9 cellular contexts compared by ENCODE assay signal in genomic region chr9:134689320-134690181, GRCh38. TPM values are rescaled to one million over a fixed set of nuclear protein-coding genes. Genes with fewer than 3 reads are reported as not detected.
A peak's percentile ranks its signal among the peaks of the same experiment; 100 is the strongest.
DNase-seq lines count a peak whose midpoint lies in the region; ATAC-seq and TF ChIP-seq lines count a peak whose summit lies in the region.
"Had no signal": no experiment of that assay in that cellular context is flagged by ENCODE, and none has a peak within 500 bp of the region (broad histone marks: within the 10 kb centered on the region; RNA-seq: fewer than 3 reads in every experiment).

No MANE protein-coding gene starts in this region.

- no peaks in the 10 kb centered on the region for H3K36me3 Mint-ChIP-seq in activated CD4-positive, alpha-beta T cell treated with anti-CD3 and anti-CD28 coated beads for 36 hours (ENCODE audit: low read depth)
- H3K36me3 Mint-ChIP-seq: activated naive CD4-positive, alpha-beta T cell treated with anti-CD3 and anti-CD28 coated beads, Interleukin-2, amount 50 U/mL, for 24 hours had no signal

- H3K4me3 Mint-ChIP-seq in activated CD4-positive, alpha-beta T cell treated with anti-CD3 and anti-CD28 coated beads for 36 hours, result no peak overlapping the region
- H3K4me3 Mint-ChIP-seq: activated naive CD4-positive, alpha-beta T cell treated with anti-CD3 and anti-CD28 coated beads, Interleukin-2, amount 50 U/mL, for 24 hours had no signal

- H3K27me3 ChIP-seq in MM.1S (replicated peaks; ENCODE audit: insufficient read depth, low read length), result peaks cover 69% of the 10 kb centered on the region
- no peaks in the 10 kb centered on the region for H3K27me3 ChIP-seq in breast epithelium
- H3K27me3 ChIP-seq in kidney epithelial cell (ENCODE audit: control insufficient read depth, insufficient read depth, low read length), result no peaks in the 10 kb centered on the region
- no peaks in the 10 kb centered on the region for H3K27me3 ChIP-seq in stomach smooth muscle (ENCODE audit: control insufficient read depth in 1 of 2, insufficient read depth in 2 of 2, low read length in 2 of 2)

- no peak for TF ChIP-seq POLR2A in breast epithelium (IDR thresholded peaks at IDR 0.05)

- no peaks in the 10 kb centered on the region for H3F3A ChIP-seq in MM.1S (ENCODE audit: insufficient read depth, low read length)

- H3K36me3 ChIP-seq in MM.1S (replicated peaks; ENCODE audit: insufficient read depth, low read length) (no peaks in the 10 kb centered on the region), breast epithelium (no peaks in the 10 kb centered on the region), kidney epithelial cell (ENCODE audit: control insufficient read depth, insufficient read depth, low read length) (no peaks in the 10 kb centered on the region), stomach smooth muscle (ENCODE audit: control insufficient read depth in 2 of 2, insufficient read depth in 2 of 2, low read length in 2 of 2) (peaks cover 17 to 21% of the 10 kb centered on the region in 2 donors)

- no peak overlapping the region for H2AFZ ChIP-seq in MM.1S (ENCODE audit: low read length)

- no peak for ATAC-seq in activated CD4-positive, alpha-beta T cell treated with anti-CD3 and anti-CD28 coated beads for 36 hours
- ATAC-seq in HG03045 (IDR thresholded peaks at IDR 0.05; ENCODE audit: unreplicated experiment), result no peak

- no peaks in the 10 kb centered on the region for H3K9me3 ChIP-seq in MM.1S (replicated peaks; ENCODE audit: insufficient read depth, low read length)
- H3K9me3 ChIP-seq in breast epithelium, result no peaks in the 10 kb centered on the region
- H3K9me3 ChIP-seq in stomach smooth muscle (ENCODE audit: control insufficient read depth in 2 of 2, low read length in 2 of 2), result no peaks in the 10 kb centered on the region

- H3K9ac ChIP-seq in MM.1S (ENCODE audit: low read length), result no peak overlapping the region
- peak overlapping the region in 1 of 2 donors; percentile 2 for H3K9ac ChIP-seq in stomach smooth muscle (ENCODE audit: low read length in 2 of 2)

- intact Hi-C loops in activated CD4-positive, alpha-beta T cell treated with anti-CD3 and anti-CD28 coated beads for 36 hours (cut with DNase I, micrococcal nuclease), result loop anchor here in 1 of 2 experiments (2.0 kb wide), 1 partner anchor 241 kb away; no protein-coding TSS in a partner anchor
- intact Hi-C loops in breast epithelium (cut with DNase I; ENCODE audit: low total_unique reads), result no loop called here

- no peaks in the 10 kb centered on the region for H3K9me3 Mint-ChIP-seq in activated CD4-positive, alpha-beta T cell treated with anti-CD3 and anti-CD28 coated beads for 36 hours (ENCODE audit: low read depth)
- H3K9me3 Mint-ChIP-seq: activated naive CD4-positive, alpha-beta T cell treated with anti-CD3 and anti-CD28 coated beads, Interleukin-2, amount 50 U/mL, for 24 hours had no signal

- H3K4me3 ChIP-seq in MM.1S (ENCODE audit: low read length), result no peak overlapping the region
- no peak overlapping the region for H3K4me3 ChIP-seq in breast epithelium
- no peak overlapping the region for H3K4me3 ChIP-seq in kidney epithelial cell (ENCODE audit: low read depth, low read length)
- peak overlapping the region in 1 of 2 donors; percentile 22 for H3K4me3 ChIP-seq in stomach smooth muscle (ENCODE audit: low read length in 2 of 2)

- TF ChIP-seq CTCF in MM.1S (IDR thresholded peaks at IDR 0.05; ENCODE audit: low read length) (peak; percentile 66), breast epithelium (IDR thresholded peaks at IDR 0.05) (peak; percentile 57 to 73 (median 68)), kidney epithelial cell (IDR thresholded peaks at IDR 0.05; ENCODE audit: insufficient read depth, low read length, poor library complexity, severe bottlenecking) (peak; percentile 77)

- CTCF ChIA-PET in activated CD4-positive, alpha-beta T cell treated with anti-CD3 and anti-CD28 coated beads for 36 hours (lab: Charles Lee), result interaction anchor here (1.2 kb wide), 1 partner anchor 240 kb away, joined by 3 read pairs; no protein-coding TSS in a partner anchor

- H3K4me1 ChIP-seq in MM.1S (ENCODE audit: low read length) (no peaks in the 10 kb centered on the region), breast epithelium (no peaks in the 10 kb centered on the region), stomach smooth muscle (ENCODE audit: control insufficient read depth, insufficient read depth, low read length) (peaks cover 43% of the 10 kb centered on the region)

- H3K27me3 Mint-ChIP-seq in activated CD4-positive, alpha-beta T cell treated with anti-CD3 and anti-CD28 coated beads for 36 hours, result no peaks in the 10 kb centered on the region

- H3K27ac ChIP-seq in MM.1S (ENCODE audit: low read length) (no peak overlapping the region), breast epithelium (no peak overlapping the region), stomach smooth muscle (ENCODE audit: low read length) (peak overlapping the region; percentile 41)

- H3K79me2 ChIP-seq in MM.1S (ENCODE audit: low read length), result no peaks in the 10 kb centered on the region

- DNase-seq in activated CD4-positive, alpha-beta T cell treated with anti-CD3 and anti-CD28 coated beads for 36 hours, result peak; percentile 52
- no peak for DNase-seq in activated CD4-positive, alpha-beta T cell treated with anti-CD3 and anti-CD28 coated beads for 1 hour
- DNase-seq in MM.1S (no peak), breast epithelium (ENCODE audit: low spot score in 2 of 2) (peak; percentile 47 to 76), kidney epithelial cell (ENCODE audit: low read depth) (no peak), NCI-H2107 treated with DMSO at 0.1 percent for 48 hours (lab: John Stamatoyannopoulos, UW; ENCODE audit: unreplicated experiment) (no peak)

- no peaks in the 10 kb centered on the region for H4K20me1 ChIP-seq in MM.1S (ENCODE audit: insufficient read depth, low read length)

- no peak overlapping the region for H3K27ac Mint-ChIP-seq in activated CD4-positive, alpha-beta T cell treated with anti-CD3 and anti-CD28 coated beads for 36 hours
- H3K27ac Mint-ChIP-seq: activated naive CD4-positive, alpha-beta T cell treated with anti-CD3 and anti-CD28 coated beads, Interleukin-2, amount 50 U/mL, for 24 hours had no signal

- peaks cover 7% of the 10 kb centered on the region for H3K4me1 Mint-ChIP-seq in activated CD4-positive, alpha-beta T cell treated with anti-CD3 and anti-CD28 coated beads for 36 hours

- H3K4me2 ChIP-seq in MM.1S (ENCODE audit: low read depth, low read length), result no peak overlapping the region

- POLR2A ChIA-PET in activated CD4-positive, alpha-beta T cell treated with anti-CD3 and anti-CD28 coated beads for 36 hours (lab: Charles Lee), result no interaction called here

- no peaks in the 10 kb centered on the region for H3K9me2 ChIP-seq in MM.1S (replicated peaks; ENCODE audit: insufficient read depth, low read length)

RNA-seq across cellular contexts. Expression of gene COL5A1, which starts 47.9 kb away (rescaled TPM):
- total RNA-seq in activated CD4-positive, alpha-beta T cell treated with anti-CD3 and anti-CD28 coated beads for 36 hours, result under 1 TPM; 0.07 to 0.16 TPM
- 10 to 100 TPM; 12.1 to 17.0 (median 15.4) TPM for total RNA-seq in breast epithelium
- total RNA-seq in kidney epithelial cell, result 87.7 and 92.6 TPM in 2 replicates

Comparison
In these comparisons a context has a peak if more than half of its experiments do, and no peak if none do; other contexts are left out.
1. DNase-seq: peak in activated CD4-positive, alpha-beta T cell treated with anti-CD3 and anti-CD28 coated beads for 36 hours (single experiment) and breast epithelium (2 of 2); none in activated CD4-positive, alpha-beta T cell treated with anti-CD3 and anti-CD28 coated beads for 1 hour (single experiment), MM.1S (single experiment), kidney epithelial cell (single experiment) and NCI-H2107 treated with DMSO at 0.1 percent for 48 hours (single experiment).
2. RNA of gene COL5A1, which starts 47.9 kb away (total RNA-seq): 87.7 to 92.6 TPM in kidney epithelial cell and 12.1 to 17.0 TPM in breast epithelium; 0.07 to 0.16 TPM in activated CD4-positive, alpha-beta T cell treated with anti-CD3 and anti-CD28 coated beads for 36 hours; every median in the first group is over 10 times any median in the second.
3. Peak in every context shown above with its lines, with median percentiles within 50 percentile points of each other: CTCF ChIP-seq.